In genomic region chr20:45346851-45347250, GRCh38 we compare ENCODE assay signal across 9 cellular contexts. TPM values are rescaled to one million over a fixed set of nuclear protein-coding genes. Genes with fewer than 3 reads are reported as not detected.
DNase-seq lines count a peak whose midpoint lies in the region; ATAC-seq, FAIRE-seq and TF ChIP-seq lines count a peak whose summit lies in the region.
"Had no signal": no experiment of that assay in that cellular context is flagged by ENCODE, and none has a peak within 500 bp of the region (broad histone marks: within the 10 kb centered on the region; RNA-seq: fewer than 3 reads in every experiment).

No MANE protein-coding gene starts in this region.

- H3K14ac ChIP-seq in H1 (ENCODE audit: insufficient read length), result no peak overlapping the region

- peaks cover 17% of the 10 kb centered on the region for H3F3A ChIP-seq in neural progenitor cell (ENCODE audit: low read depth)

- peaks cover 17% of the 10 kb centered on the region for H3K79me1 ChIP-seq in H1 (ENCODE audit: low read depth, low read length)

- no peak overlapping the region for H3K18ac ChIP-seq in H1 (ENCODE audit: extremely low read depth, low read length)

- DNase-seq in H1 (ENCODE audit: low read depth in 1 of 2, low spot score in 2 of 2) (no peak), neural progenitor cell (ENCODE audit: low spot score) (no peak), endothelial cell (ENCODE audit: low spot score) (no peak), MV-4-11 (lab: John Stamatoyannopoulos, UW) (no peak)
- DNase-seq in stimulated activated CD4-positive, alpha-beta T cell treated with anti-CD3 and anti-CD28 coated beads, Interleukin-15, amount 100 ng/mL, for 24 hours, result no peak
- DNase-seq: activated CD4-positive, alpha-beta T cell treated with anti-CD3 and anti-CD28 coated beads, Interleukin-2, amount 50 U/mL, for 4 hours had no signal

- no peak for FAIRE-seq in H1 (lab: Jason Lieb, UNC)

- no peaks in the 10 kb centered on the region for H3K9me3 Mint-ChIP-seq in neural progenitor cell
- H3K9me3 Mint-ChIP-seq in endothelial cell (ENCODE audit: unreplicated experiment), result no peaks in the 10 kb centered on the region

- H4K20me1 ChIP-seq in BLaER1, result no peaks in the 10 kb centered on the region
- H4K20me1 ChIP-seq in OCI-LY3 (ENCODE audit: insufficient read depth, low read length), result peaks cover 34% of the 10 kb centered on the region
- peaks cover 0 to 7% of the 10 kb centered on the region in 2 experiments for H4K20me1 ChIP-seq in H1 (replicated peaks in 1 of 2; ENCODE audit: control insufficient read depth in 1 of 2, insufficient read depth in 2 of 2, low read length in 2 of 2)
- no peaks in the 10 kb centered on the region for H4K20me1 ChIP-seq in neural progenitor cell (ENCODE audit: low read depth)

- peaks cover 12% of the 10 kb centered on the region; the same call in 1 of the 2 replicates for H3K23me2 ChIP-seq in H1 (ENCODE audit: low read depth, low read length)

- TF ChIP-seq CTCF in OCI-LY3 (IDR thresholded peaks at IDR 0.05; ENCODE audit: low read depth, low read length) (no peak), H1 (IDR thresholded peaks at IDR 0.05; ENCODE audit: control extremely low read depth in 1 of 3, insufficient read depth in 1 of 3, low read depth in 1 of 3, low read length in 3 of 3) (no peak), neural progenitor cell (IDR thresholded peaks at IDR 0.05) (no peak), endothelial cell (IDR thresholded peaks at IDR 0.05; ENCODE audit: unreplicated experiment) (no peak)

- H2BK20ac ChIP-seq in H1 (ENCODE audit: low read length), result no peak overlapping the region

- POLR2A ChIA-PET in H1 (lab: Charles Lee; ENCODE audit: partially characterized antibody), result interaction anchor here (0.8 to 6.8 kb wide), 16 partner anchors 12 to 587 kb away, joined by 3 to 113 read pairs (median 4); partner anchors contain the start of genes PCIF1, SYS1 and TP53TG5

- ATAC-seq in HG03045 (IDR thresholded peaks at IDR 0.05; ENCODE audit: unreplicated experiment), result no peak

- H3K56ac ChIP-seq in H1 (replicated peaks; ENCODE audit: insufficient read length, low read depth, low read length), result no peak overlapping the region

- no peak overlapping the region for H2BK5ac ChIP-seq in H1 (ENCODE audit: low read depth, low read length)

- H3K36me3 ChIP-seq in BLaER1, result no peaks in the 10 kb centered on the region
- peaks cover 3% of the 10 kb centered on the region for H3K36me3 ChIP-seq in OCI-LY3 (replicated peaks; ENCODE audit: low read depth, low read length)
- H3K36me3 ChIP-seq in H1 (ENCODE audit: control insufficient read depth in 2 of 4, insufficient read depth in 4 of 4, low read length in 3 of 4), result no peaks in the 10 kb centered on the region
- H3K36me3 ChIP-seq in neural progenitor cell, result no peaks in the 10 kb centered on the region

- no peaks in the 10 kb centered on the region for H3K9me3 ChIP-seq in BLaER1
- H3K9me3 ChIP-seq in OCI-LY3 (ENCODE audit: insufficient read depth, low read length), result no peaks in the 10 kb centered on the region
- no peaks in the 10 kb centered on the region for H3K9me3 ChIP-seq in H1 (ENCODE audit: insufficient read depth in 2 of 2, low read depth in 1 of 2, low read length in 1 of 2)
- no peaks in the 10 kb centered on the region for H3K9me3 ChIP-seq in neural progenitor cell (ENCODE audit: low read depth)

- H3K27ac Mint-ChIP-seq in neural progenitor cell (no peak overlapping the region), endothelial cell (ENCODE audit: unreplicated experiment) (no peak overlapping the region)

- no peak overlapping the region for H2BK120ac ChIP-seq in H1 (replicated peaks; ENCODE audit: low read depth, low read length)

- H2AK5ac ChIP-seq in H1 (ENCODE audit: low read depth, low read length), result no peak overlapping the region

- peak overlapping the region; percentile 99 for H3K4me2 ChIP-seq in BLaER1
- H3K4me2 ChIP-seq in OCI-LY3 (ENCODE audit: low read length), result peak overlapping the region; percentile 82
- peak overlapping the region; percentile 94 to 96 for H3K4me2 ChIP-seq in H1 (ENCODE audit: insufficient read depth in 1 of 2, low read depth in 2 of 2, low read length in 2 of 2)
- H3K4me2 ChIP-seq in neural progenitor cell, result peak overlapping the region; percentile 98

- H3K23ac ChIP-seq in H1 (ENCODE audit: insufficient read length), result no peak overlapping the region

- H2BK15ac ChIP-seq in H1 (ENCODE audit: low read length), result no peak overlapping the region; the same call in 1 of the 2 replicates

- 0 out of 2 replicates have a peak overlapping the region, but pooled peaks have one; percentile 22 for H3K27ac ChIP-seq in BLaER1
- peak overlapping the region; percentile 3; the same call in 1 of the 2 replicates for H3K27ac ChIP-seq in OCI-LY3 (ENCODE audit: low read length)
- H3K27ac ChIP-seq in H1 (ENCODE audit: low read depth, low read length), result no peak overlapping the region
- no peak overlapping the region for H3K27ac ChIP-seq in neural progenitor cell

- H4K91ac ChIP-seq in H1 (replicated peaks; ENCODE audit: insufficient read length, low read length), result no peak overlapping the region

- H3K27me3 Mint-ChIP-seq in neural progenitor cell (ENCODE audit: insufficient read depth, low read depth), result peaks cover 2% of the 10 kb centered on the region
- H3K27me3 Mint-ChIP-seq in endothelial cell (ENCODE audit: unreplicated experiment), result no peaks in the 10 kb centered on the region

- H2AFZ ChIP-seq in OCI-LY3 (ENCODE audit: low read depth, low read length), result no peak overlapping the region
- no peak overlapping the region for H2AFZ ChIP-seq in H1 (ENCODE audit: low read length)
- H2AFZ ChIP-seq in neural progenitor cell (replicated peaks), result no peak overlapping the region

- H4K8ac ChIP-seq in H1 (ENCODE audit: extremely low read depth, insufficient read depth, low read length), result no peak overlapping the region

- H3K4me1 Mint-ChIP-seq in neural progenitor cell (peaks cover 56% of the 10 kb centered on the region), endothelial cell (ENCODE audit: unreplicated experiment) (peaks cover 47% of the 10 kb centered on the region)

- H3K4ac ChIP-seq in H1 (replicated peaks; ENCODE audit: insufficient read length, low read depth, low read length), result no peak overlapping the region

- 69% methylated on average over 5 of the region's 5 CpGs; no CpG with 5 or more reads in 1 of the 2 experiments for WGBS in H1 (ENCODE audit: extremely low coverage in 1 of 2, insufficient coverage in 1 of 2, insufficient read length in 1 of 2, insufficient replicate concordance in 2 of 2, low coverage in 1 of 2, low lambda C conversion rate in 2 of 2, missing lambda C conversion rate in 1 of 2), 2 experiments

- no peak for TF ChIP-seq POLR2A in H1 (IDR thresholded peaks at IDR 0.05; ENCODE audit: control extremely low read depth in 1 of 2, low read depth in 2 of 2, low read length in 2 of 2)

- H3K36me3 Mint-ChIP-seq in neural progenitor cell (no peaks in the 10 kb centered on the region), endothelial cell (ENCODE audit: low read depth, unreplicated experiment) (no peaks in the 10 kb centered on the region)

- no peak overlapping the region for H4K5ac ChIP-seq in H1 (ENCODE audit: insufficient read length, low read depth, low read length)

- H3K4me1 ChIP-seq in BLaER1 (peaks cover 51% of the 10 kb centered on the region), OCI-LY3 (ENCODE audit: low read length) (peaks cover 36% of the 10 kb centered on the region), H1 (replicated peaks in 1 of 4; ENCODE audit: control insufficient read depth in 3 of 4, insufficient read depth in 4 of 4, low read length in 3 of 4) (peaks cover 35 to 55% (median 42%) of the 10 kb centered on the region in 4 experiments), neural progenitor cell (peaks cover 53% of the 10 kb centered on the region)

- H3K27me3 ChIP-seq in BLaER1 (peaks cover 23% of the 10 kb centered on the region), OCI-LY3 (ENCODE audit: low read depth, low read length) (no peaks in the 10 kb centered on the region), H1 (replicated peaks in 1 of 4; ENCODE audit: control insufficient read depth in 3 of 4, extremely low read depth in 1 of 4, insufficient read depth in 3 of 4, low read length in 3 of 4) (no peaks in the 10 kb centered on the region), neural progenitor cell (no peaks in the 10 kb centered on the region)

- CTCF ChIA-PET in H1 (lab: Charles Lee; ENCODE audit: partially characterized antibody), result interaction anchor here (0.8 to 6.5 kb wide), 13 partner anchors 11 to 158 kb away, joined by 3 to 33 read pairs (median 4); partner anchors contain the start of gene SYS1

- H2BK12ac ChIP-seq in H1 (ENCODE audit: low read depth, low read length), result no peak overlapping the region

- no peak for TF ChIP-seq EP300 in H1 (IDR thresholded peaks at IDR 0.05; ENCODE audit: borderline replicate concordance in 1 of 2, low read depth in 2 of 2, low read length in 2 of 2)

- peak overlapping the region; percentile 69; the same call in 1 of the 2 replicates for H3K9ac ChIP-seq in BLaER1
- H3K9ac ChIP-seq in OCI-LY3 (ENCODE audit: low read length), result peak overlapping the region; percentile 78
- H3K9ac ChIP-seq in H1 (replicated peaks in 1 of 4; ENCODE audit: extremely low read depth in 1 of 4, low read depth in 3 of 4, low read length in 3 of 4), result no peak overlapping the region
- no peak overlapping the region for H3K9ac ChIP-seq in neural progenitor cell

- H3K79me2 ChIP-seq in OCI-LY3 (ENCODE audit: low read length) (peaks cover 23% of the 10 kb centered on the region; the same call in 1 of the 2 replicates), H1 (ENCODE audit: control insufficient read depth in 1 of 2, insufficient read depth in 2 of 2, low read length in 2 of 2) (peaks cover 0 to 55% of the 10 kb centered on the region in 2 experiments; a peak in 2 of 4 replicates), neural progenitor cell (ENCODE audit: low read depth) (peaks cover 32% of the 10 kb centered on the region)

- H3K4me3 ChIP-seq in BLaER1 (no peak overlapping the region; the same call in 1 of the 2 replicates), OCI-LY3 (ENCODE audit: low read length) (peak overlapping the region; percentile 81), H1 (ENCODE audit: extremely low read depth in 1 of 4, insufficient read depth in 2 of 4, low read depth in 3 of 4, low read length in 4 of 4) (peak overlapping the region; percentile 68 to 95 (median 72); a peak in 7 of 8 replicates), neural progenitor cell (peak overlapping the region; percentile 69)

- H3K4me3 Mint-ChIP-seq in neural progenitor cell (peak overlapping the region; percentile 91), endothelial cell (ENCODE audit: unreplicated experiment) (no peak overlapping the region)

- no peak for TF ChIP-seq RAD21 in H1 (IDR thresholded peaks at IDR 0.05 in 1 of 2, conservative IDR thresholded peaks at IDR 0.05 in 1 of 2; ENCODE audit: low read depth in 2 of 2, low read length in 2 of 2)

RNA-seq across cellular contexts. Expression of gene SDC4, which starts 1.4 kb away (rescaled TPM):
- total RNA-seq in H1 (2021; fragmentation: NEBNext Ultra II Directional; extraction: Animal tissue kit (Norgen Biotek cat#: 25700)), result 59.2 and 60.2 TPM in 2 replicates
- 29.9 and 34.6 TPM in 2 replicates for polyA plus RNA-seq in H1 (2011; rRNA removed)
- 33.3 TPM for polyA plus RNA-seq in H1 (2011; cell fraction: cytosol; rRNA removed)
- polyA plus RNA-seq in H1 (2011; cell fraction: nucleus; rRNA removed), result 20.2 TPM
- 49.5 to 58.2 TPM (median 53.1 TPM) in 4 replicates for polyA plus RNA-seq in H1 (2012, experiment 1 of 2)
- polyA plus RNA-seq in H1 (2012, experiment 2 of 2), result 62.5 TPM
- 51.2 TPM for polyA plus RNA-seq in H1 (2013, experiment 1 of 2)
- 59.1 TPM for polyA plus RNA-seq in H1 (2013, experiment 2 of 2)
- 65.3 and 74.9 TPM in 2 replicates for polyA minus RNA-seq in H1 (2011; rRNA and poly(A)+ RNA removed)
- 45.6 TPM for polyA minus RNA-seq in H1 (2011; cell fraction: cytosol; rRNA and poly(A)+ RNA removed)
- polyA minus RNA-seq in H1 (2011; cell fraction: nucleus; rRNA and poly(A)+ RNA removed), result 17.7 TPM
- total RNA-seq in neural progenitor cell (ENCODE audit: low replicate concordance), result 19.3 and 27.6 TPM in 2 replicates
- total RNA-seq in endothelial cell (ENCODE audit: unreplicated experiment), result 7.4 TPM

RNA-seq across cellular contexts. Expression of gene SYS1, which starts 16.1 kb away (rescaled TPM):
- total RNA-seq in H1 (2021; fragmentation: NEBNext Ultra II Directional; extraction: Animal tissue kit (Norgen Biotek cat#: 25700)), result 18.2 and 19.6 TPM in 2 replicates
- polyA plus RNA-seq in H1 (2011; rRNA removed), result 50.8 and 57.4 TPM in 2 replicates
- 29.3 TPM for polyA plus RNA-seq in H1 (2011; cell fraction: cytosol; rRNA removed)
- polyA plus RNA-seq in H1 (2011; cell fraction: nucleus; rRNA removed), result 32.0 TPM
- 15.1 to 17.8 TPM (median 16.5 TPM) in 4 replicates for polyA plus RNA-seq in H1 (2012, experiment 1 of 2)
- polyA plus RNA-seq in H1 (2012, experiment 2 of 2), result 23.0 TPM
- polyA plus RNA-seq in H1 (2013, experiment 1 of 2), result 15.6 TPM
- 18.9 TPM for polyA plus RNA-seq in H1 (2013, experiment 2 of 2)
- 44.9 and 51.1 TPM in 2 replicates for polyA minus RNA-seq in H1 (2011; rRNA and poly(A)+ RNA removed)
- polyA minus RNA-seq in H1 (2011; cell fraction: cytosol; rRNA and poly(A)+ RNA removed), result 15.0 TPM
- 21.8 TPM for polyA minus RNA-seq in H1 (2011; cell fraction: nucleus; rRNA and poly(A)+ RNA removed)
- total RNA-seq in neural progenitor cell (ENCODE audit: low replicate concordance) (10.5 and 21.5 TPM in 2 replicates), endothelial cell (ENCODE audit: unreplicated experiment) (20.0 TPM)

RNA-seq across cellular contexts. Expression of gene TP53TG5, which starts 31.3 kb away (rescaled TPM):
- not detected in 2 replicates for total RNA-seq in H1 (2021; fragmentation: NEBNext Ultra II Directional; extraction: Animal tissue kit (Norgen Biotek cat#: 25700))
- polyA plus RNA-seq in H1 (2011; rRNA removed), result not detected in 2 replicates
- polyA plus RNA-seq in H1 (2011; cell fraction: cytosol; rRNA removed), result 0.03 TPM
- 1.6 TPM for polyA plus RNA-seq in H1 (2011; cell fraction: nucleus; rRNA removed)
- polyA plus RNA-seq in H1 (2012, experiment 1 of 2), result 0.42 to 0.67 TPM (median 0.60 TPM) in 4 replicates
- polyA plus RNA-seq in H1 (2012, experiment 2 of 2), result not detected
- not detected for polyA plus RNA-seq in H1 (2013, experiment 1 of 2)
- polyA plus RNA-seq in H1 (2013, experiment 2 of 2), result not detected
- 0.19 TPM in 1 of 2 replicates, not detected in the other for polyA minus RNA-seq in H1 (2011; rRNA and poly(A)+ RNA removed)
- not detected for polyA minus RNA-seq in H1 (2011; cell fraction: cytosol; rRNA and poly(A)+ RNA removed)
- 1.1 TPM for polyA minus RNA-seq in H1 (2011; cell fraction: nucleus; rRNA and poly(A)+ RNA removed)
- total RNA-seq in neural progenitor cell (ENCODE audit: low replicate concordance) (0.06 TPM in 1 of 2 replicates, not detected in the other), endothelial cell (ENCODE audit: unreplicated experiment) (not detected)

RNA-seq across cellular contexts. Expression of gene MATN4, which starts 38.8 kb away (rescaled TPM):
- 4.0 and 4.4 TPM in 2 replicates for total RNA-seq in H1 (2021; fragmentation: NEBNext Ultra II Directional; extraction: Animal tissue kit (Norgen Biotek cat#: 25700))
- polyA plus RNA-seq in H1 (2011; rRNA removed), result 2.1 and 3.6 TPM in 2 replicates
- polyA plus RNA-seq in H1 (2011; cell fraction: cytosol; rRNA removed), result 2.5 TPM
- polyA plus RNA-seq in H1 (2011; cell fraction: nucleus; rRNA removed), result 5.2 TPM
- 0.86 to 2.7 TPM (median 2.3 TPM) in 4 replicates for polyA plus RNA-seq in H1 (2012, experiment 1 of 2)
- polyA plus RNA-seq in H1 (2012, experiment 2 of 2), result 1.5 TPM
- polyA plus RNA-seq in H1 (2013, experiment 1 of 2), result 2.7 TPM
- 2.1 TPM for polyA plus RNA-seq in H1 (2013, experiment 2 of 2)
- polyA minus RNA-seq in H1 (2011; rRNA and poly(A)+ RNA removed), result 0.59 and 0.63 TPM in 2 replicates
- polyA minus RNA-seq in H1 (2011; cell fraction: cytosol; rRNA and poly(A)+ RNA removed), result 2.1 TPM
- polyA minus RNA-seq in H1 (2011; cell fraction: nucleus; rRNA and poly(A)+ RNA removed), result 1.4 TPM
- total RNA-seq in neural progenitor cell (ENCODE audit: low replicate concordance) (0.06 TPM in 1 of 2 replicates, not detected in the other), endothelial cell (ENCODE audit: unreplicated experiment) (not detected)

RNA-seq across cellular contexts. Expression of gene RBPJL, which starts 40.2 kb away (rescaled TPM):
- total RNA-seq in H1 (2021; fragmentation: NEBNext Ultra II Directional; extraction: Animal tissue kit (Norgen Biotek cat#: 25700)), result 0.67 and 0.73 TPM in 2 replicates
- 1.3 and 1.5 TPM in 2 replicates for polyA plus RNA-seq in H1 (2011; rRNA removed)
- polyA plus RNA-seq in H1 (2011; cell fraction: cytosol; rRNA removed), result 1.0 TPM
- 1.8 TPM for polyA plus RNA-seq in H1 (2011; cell fraction: nucleus; rRNA removed)
- 0.22 to 0.98 TPM (median 0.68 TPM) in 4 replicates for polyA plus RNA-seq in H1 (2012, experiment 1 of 2)
- 0.47 TPM for polyA plus RNA-seq in H1 (2012, experiment 2 of 2)
- 0.79 TPM for polyA plus RNA-seq in H1 (2013, experiment 1 of 2)
- 0.72 TPM for polyA plus RNA-seq in H1 (2013, experiment 2 of 2)
- polyA minus RNA-seq in H1 (2011; rRNA and poly(A)+ RNA removed), result 0.15 and 0.32 TPM in 2 replicates
- not detected for polyA minus RNA-seq in H1 (2011; cell fraction: cytosol; rRNA and poly(A)+ RNA removed)
- 0.70 TPM for polyA minus RNA-seq in H1 (2011; cell fraction: nucleus; rRNA and poly(A)+ RNA removed)
- total RNA-seq in neural progenitor cell (ENCODE audit: low replicate concordance) (not detected in 2 replicates), endothelial cell (ENCODE audit: unreplicated experiment) (not detected)

Comparison
In these comparisons a context has a peak if more than half of its experiments do, and no peak if none do; other contexts are left out.
1. H3K27ac ChIP-seq: peak in BLaER1 (single experiment) and OCI-LY3 (single experiment); none in H1 (single experiment) and neural progenitor cell (single experiment).
2. H3K9ac ChIP-seq: peak in BLaER1 (single experiment) and OCI-LY3 (single experiment); none in H1 (0 of 4) and neural progenitor cell (single experiment).
3. Peak in every context shown above with its lines, with median percentiles within 50 percentile points of each other: H3K4me2 ChIP-seq.